In genomic region chr5:143350790-143351603, GRCh38 we compare ENCODE assay signal across 10 cellular contexts. TPM values are rescaled to one million over a fixed set of nuclear protein-coding genes. Genes with fewer than 3 reads are reported as not detected.
A peak's percentile ranks its signal among the peaks of the same experiment; 100 is the strongest.
DNase-seq lines count a peak whose midpoint lies in the region; ATAC-seq and TF ChIP-seq lines count a peak whose summit lies in the region.
"Had no signal": no experiment of that assay in that cellular context is flagged by ENCODE, and none has a peak within 500 bp of the region (broad histone marks: within the 10 kb centered on the region; RNA-seq: fewer than 3 reads in every experiment).

No MANE protein-coding gene starts in this region.

- 35% methylated on average over 3 of the region's 3 CpGs for WGBS in mesenchymal stem cell

- CTCF ChIA-PET in HEK293T (lab: Yijun Ruan, JAX) = no interaction called here

- H2BK120ac ChIP-seq in mesenchymal stem cell (ENCODE audit: low read depth, low read length) = no peak overlapping the region

- H3K4me1 ChIP-seq in adipocyte (ENCODE audit: control insufficient read depth, insufficient read depth, low read length) (peaks cover 88% of the 10 kb centered on the region), mesenchymal stem cell (ENCODE audit: control insufficient read depth, insufficient read depth, low read depth, low read length) (peaks cover 2% of the 10 kb centered on the region)

- H2BK12ac ChIP-seq in mesenchymal stem cell (ENCODE audit: low read length in 2 of 2) = no peak overlapping the region

- H3K4ac ChIP-seq in mesenchymal stem cell (ENCODE audit: low read depth in 1 of 2, low read length in 2 of 2) = no peak overlapping the region

- H2BK5ac ChIP-seq in mesenchymal stem cell (ENCODE audit: low read depth, low read length, poor library complexity, severe bottlenecking) = no peak overlapping the region

- peak overlapping the region in 1 of 2 experiments; percentile 53 for H3K18ac ChIP-seq in mesenchymal stem cell (ENCODE audit: low read depth in 1 of 2, low read length in 2 of 2)

- H3K4me3 ChIP-seq in adipocyte (ENCODE audit: low read length) (no peak overlapping the region), mesenchymal stem cell (ENCODE audit: insufficient read depth in 1 of 2, low read depth in 1 of 2, low read length in 2 of 2) (no peak overlapping the region)
- H3K4me3 ChIP-seq: thyroid gland had no signal

- H3K14ac ChIP-seq in mesenchymal stem cell (ENCODE audit: low read length in 2 of 2) = no peak overlapping the region

- H3K4me2 ChIP-seq in mesenchymal stem cell (ENCODE audit: low read length, poor library complexity, severe bottlenecking) = no peak overlapping the region

- no peak overlapping the region for H3K23ac ChIP-seq in mesenchymal stem cell (ENCODE audit: low read length in 2 of 2)

- DNase-seq in EL = peak; percentile 84
- peak; percentile 70 for DNase-seq in adipocyte (ENCODE audit: low read depth)
- DNase-seq in mesenchymal stem cell = peak; percentile 88
- no peak for DNase-seq in HEK293T (ENCODE audit: extremely low spot score)
- DNase-seq in HuH-7.5 (ENCODE audit: low spot score) = no peak
- no peak for DNase-seq in putamen (ENCODE audit: low spot score)
- DNase-seq: NCI-H526 treated with DMSO at 0.1 percent for 48 hours, thyroid gland had no signal

- no peak overlapping the region for H4K91ac ChIP-seq in mesenchymal stem cell (ENCODE audit: low read length)

- H2AFZ ChIP-seq in mesenchymal stem cell (ENCODE audit: low read depth, low read length) = no peak overlapping the region

- POLR2A ChIA-PET in HEK293T (lab: Yijun Ruan, JAX) = no interaction called here

- peaks cover 16% of the 10 kb centered on the region for H3K79me1 ChIP-seq in mesenchymal stem cell (replicated peaks; ENCODE audit: low read length, poor library complexity, severe bottlenecking)

- H3K27me3 ChIP-seq in adipocyte (replicated peaks; ENCODE audit: control insufficient read depth, insufficient read depth, low read length) = no peaks in the 10 kb centered on the region
- no peaks in the 10 kb centered on the region for H3K27me3 ChIP-seq in mesenchymal stem cell (ENCODE audit: control insufficient read depth in 1 of 2, insufficient read depth in 1 of 2, low read length in 2 of 2)
- H3K27me3 ChIP-seq: thyroid gland had no signal

- H3K9ac ChIP-seq in adipocyte (ENCODE audit: low read length) (no peak overlapping the region), mesenchymal stem cell (ENCODE audit: low read length) (peak overlapping the region; percentile 22)

- peak; percentile 49 for ATAC-seq in HG02870 (IDR thresholded peaks at IDR 0.05; ENCODE audit: unreplicated experiment)
- ATAC-seq in GM19452 (IDR thresholded peaks at IDR 0.05; ENCODE audit: unreplicated experiment) = no peak

- H2AK5ac ChIP-seq in mesenchymal stem cell (ENCODE audit: low read length, severe bottlenecking) = no peak overlapping the region

- H4K8ac ChIP-seq in mesenchymal stem cell (ENCODE audit: low read length) = no peak overlapping the region

- peak overlapping the region; percentile 18 for H3K27ac ChIP-seq in mesenchymal stem cell (ENCODE audit: low read length, poor library complexity, severe bottlenecking)
- H3K27ac ChIP-seq: thyroid gland had no signal

- H3K36me3 ChIP-seq in adipocyte (ENCODE audit: control insufficient read depth, insufficient read depth, low read length, severe bottlenecking) (no peaks in the 10 kb centered on the region), mesenchymal stem cell (ENCODE audit: control insufficient read depth in 1 of 2, insufficient read depth in 2 of 2, low read depth in 1 of 2, low read length in 2 of 2) (peaks cover 0 to 3% of the 10 kb centered on the region in 2 experiments)
- H3K36me3 ChIP-seq: thyroid gland had no signal

- no peak overlapping the region for H2BK15ac ChIP-seq in mesenchymal stem cell (ENCODE audit: low read depth, poor library complexity, severe bottlenecking)

- H3K9me3 ChIP-seq in adipocyte (ENCODE audit: control insufficient read depth, low read length) = no peaks in the 10 kb centered on the region
- H3K9me3 ChIP-seq in mesenchymal stem cell (ENCODE audit: control insufficient read depth, low read length) = no peaks in the 10 kb centered on the region
- H3K9me3 ChIP-seq: thyroid gland had no signal

TF ChIP-seq in HEK293T, 16 proteins besides CTCF, POLR2A, EP300 and RAD21:
- TF ChIP-seq TARDBP (IDR thresholded peaks at IDR 0.05) (no peak), ZNF384 (IDR thresholded peaks at IDR 0.05) (no peak), HDGF (IDR thresholded peaks at IDR 0.05; ENCODE audit: borderline replicate concordance) (no peak), FOXM1 (IDR thresholded peaks at IDR 0.05; ENCODE audit: borderline replicate concordance) (no peak), ARNT (IDR thresholded peaks at IDR 0.05) (no peak), BHLHE40 (IDR thresholded peaks at IDR 0.05; ENCODE audit: borderline replicate concordance) (no peak), SUZ12 (IDR thresholded peaks at IDR 0.05) (no peak), LEF1 (IDR thresholded peaks at IDR 0.05; ENCODE audit: borderline replicate concordance) (no peak), NFRKB (IDR thresholded peaks at IDR 0.05) (no peak), CTBP1 (IDR thresholded peaks at IDR 0.05; ENCODE audit: borderline replicate concordance) (no peak), L3MBTL2 (conservative IDR thresholded peaks at IDR 0.05) (no peak), ELF4 (IDR thresholded peaks at IDR 0.05) (no peak), PKNOX1 (IDR thresholded peaks at IDR 0.05) (no peak), FOXK2 (IDR thresholded peaks at IDR 0.05) (no peak), FOXA1 (IDR thresholded peaks at IDR 0.05) (no peak), SP1 (IDR thresholded peaks at IDR 0.05) (no peak)

RNA-seq across cellular contexts. Expression of gene NR3C1, which starts 52.5 kb away (rescaled TPM):
- polyA plus RNA-seq in mesenchymal stem cell (2013, experiment 1 of 2) = 24.7 TPM
- 24.3 TPM for polyA plus RNA-seq in mesenchymal stem cell (2013, experiment 2 of 2)

Comparison
In these comparisons a context has a peak if more than half of its experiments do, and no peak if none do; other contexts are left out.
1. DNase-seq: peak in EL (single experiment), adipocyte (single experiment) and mesenchymal stem cell (single experiment); none in HEK293T (single experiment), HuH-7.5 (single experiment) and putamen (single experiment).